ENCODE assay signal across 1 cellular context in the genomic region with DNA sequence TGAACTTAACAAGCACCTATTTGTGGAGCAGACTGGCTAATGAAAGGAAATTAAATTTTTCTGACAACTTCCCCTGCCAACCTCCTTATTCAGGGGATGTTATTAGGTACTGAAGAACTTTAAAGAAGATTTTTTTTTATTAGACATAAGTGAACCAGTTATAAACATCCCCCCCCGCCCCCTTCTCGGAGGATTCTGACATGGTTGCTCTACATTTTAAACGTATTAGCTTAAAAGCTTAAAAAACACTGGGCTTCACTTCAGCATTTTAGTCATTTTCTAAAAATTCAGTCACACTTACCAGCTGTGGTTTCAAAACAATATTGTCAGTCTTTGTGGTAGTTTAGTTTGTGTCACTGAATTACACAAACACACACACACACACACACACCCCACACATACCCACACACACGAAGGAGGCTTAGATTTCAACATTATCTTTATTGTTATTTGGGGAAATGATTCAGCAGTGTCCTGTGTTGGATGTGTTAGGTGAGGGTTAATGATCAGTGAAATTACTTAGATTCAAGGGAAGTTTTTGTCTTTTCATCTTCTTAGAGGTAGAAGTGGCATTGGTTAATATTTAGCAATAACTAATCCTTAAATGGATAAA.
TF ChIP-seq lines count a peak whose summit lies in the region.

No MANE protein-coding gene starts in this region.

TF ChIP-seq in GM23338, 12 proteins besides CTCF, POLR2A, EP300 and RAD21:
- TF ChIP-seq, protein P1, sequence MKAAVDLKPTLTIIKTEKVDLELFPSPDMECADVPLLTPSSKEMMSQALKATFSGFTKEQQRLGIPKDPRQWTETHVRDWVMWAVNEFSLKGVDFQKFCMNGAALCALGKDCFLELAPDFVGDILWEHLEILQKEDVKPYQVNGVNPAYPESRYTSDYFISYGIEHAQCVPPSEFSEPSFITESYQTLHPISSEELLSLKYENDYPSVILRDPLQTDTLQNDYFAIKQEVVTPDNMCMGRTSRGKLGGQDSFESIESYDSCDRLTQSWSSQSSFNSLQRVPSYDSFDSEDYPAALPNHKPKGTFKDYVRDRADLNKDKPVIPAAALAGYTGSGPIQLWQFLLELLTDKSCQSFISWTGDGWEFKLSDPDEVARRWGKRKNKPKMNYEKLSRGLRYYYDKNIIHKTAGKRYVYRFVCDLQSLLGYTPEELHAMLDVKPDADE (IDR thresholded peaks at IDR 0.05): no peak
